In the genomic region with DNA sequence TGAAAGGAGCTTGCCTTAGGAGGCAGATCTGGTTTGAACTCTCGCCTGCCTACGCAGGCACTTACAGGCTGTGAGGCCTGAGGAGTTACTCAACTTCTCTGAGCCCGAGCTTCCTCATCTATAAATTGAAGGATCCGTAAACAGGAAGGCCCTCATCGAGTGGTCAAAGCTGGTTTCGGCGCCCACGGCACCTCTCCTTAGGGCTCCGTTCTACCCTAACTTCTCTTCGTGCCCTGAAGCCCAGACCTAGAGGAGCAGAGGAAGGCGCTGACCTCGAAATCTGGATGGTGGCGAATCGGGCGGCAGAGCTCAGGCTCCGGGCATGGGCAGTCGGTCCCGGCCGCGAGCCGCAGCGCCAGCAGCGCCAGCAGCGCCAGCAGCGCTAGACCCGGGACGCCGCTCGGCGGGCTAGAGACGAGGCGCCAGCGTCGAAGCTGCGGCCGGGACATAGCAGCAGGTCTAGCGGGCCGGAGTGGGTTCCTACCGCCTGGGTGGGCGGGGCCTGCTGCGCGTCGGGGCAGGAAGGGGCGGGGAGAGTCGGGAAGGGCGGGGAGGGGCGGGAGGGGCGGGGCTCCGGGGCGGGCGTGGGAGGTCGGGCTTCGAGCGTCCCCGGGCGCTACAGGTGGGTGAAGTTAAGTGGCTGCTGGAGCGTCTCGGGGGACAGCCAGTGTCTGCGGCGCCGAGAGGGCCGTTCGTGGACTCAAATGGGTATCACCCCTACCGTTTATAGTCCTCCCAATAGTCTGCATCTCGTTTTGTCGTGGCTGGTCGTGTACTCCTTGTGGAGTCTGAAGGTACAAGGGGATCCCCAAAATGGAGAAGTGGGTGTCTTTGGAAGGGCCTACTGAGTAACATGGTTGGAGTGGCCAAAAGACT, we compare ENCODE assay signal across 1 cellular context.
A peak's percentile ranks its signal among the peaks of the same experiment; 100 is the strongest.
TF ChIP-seq lines count a peak whose summit lies in the region.

A gene with protein sequence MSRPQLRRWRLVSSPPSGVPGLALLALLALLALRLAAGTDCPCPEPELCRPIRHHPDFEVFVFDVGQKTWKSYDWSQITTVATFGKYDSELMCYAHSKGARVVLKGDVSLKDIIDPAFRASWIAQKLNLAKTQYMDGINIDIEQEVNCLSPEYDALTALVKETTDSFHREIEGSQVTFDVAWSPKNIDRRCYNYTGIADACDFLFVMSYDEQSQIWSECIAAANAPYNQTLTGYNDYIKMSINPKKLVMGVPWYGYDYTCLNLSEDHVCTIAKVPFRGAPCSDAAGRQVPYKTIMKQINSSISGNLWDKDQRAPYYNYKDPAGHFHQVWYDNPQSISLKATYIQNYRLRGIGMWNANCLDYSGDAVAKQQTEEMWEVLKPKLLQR (minus strand): TSS at position 474 of the 876 bp plus-strand sequence. CDS start 25 bp downstream, at position 449.

TF ChIP-seq in WTC11, 78 proteins besides CTCF, POLR2A, EP300 and RAD21 (continued from another document and continues in another):
- TF ChIP-seq, protein P1, sequence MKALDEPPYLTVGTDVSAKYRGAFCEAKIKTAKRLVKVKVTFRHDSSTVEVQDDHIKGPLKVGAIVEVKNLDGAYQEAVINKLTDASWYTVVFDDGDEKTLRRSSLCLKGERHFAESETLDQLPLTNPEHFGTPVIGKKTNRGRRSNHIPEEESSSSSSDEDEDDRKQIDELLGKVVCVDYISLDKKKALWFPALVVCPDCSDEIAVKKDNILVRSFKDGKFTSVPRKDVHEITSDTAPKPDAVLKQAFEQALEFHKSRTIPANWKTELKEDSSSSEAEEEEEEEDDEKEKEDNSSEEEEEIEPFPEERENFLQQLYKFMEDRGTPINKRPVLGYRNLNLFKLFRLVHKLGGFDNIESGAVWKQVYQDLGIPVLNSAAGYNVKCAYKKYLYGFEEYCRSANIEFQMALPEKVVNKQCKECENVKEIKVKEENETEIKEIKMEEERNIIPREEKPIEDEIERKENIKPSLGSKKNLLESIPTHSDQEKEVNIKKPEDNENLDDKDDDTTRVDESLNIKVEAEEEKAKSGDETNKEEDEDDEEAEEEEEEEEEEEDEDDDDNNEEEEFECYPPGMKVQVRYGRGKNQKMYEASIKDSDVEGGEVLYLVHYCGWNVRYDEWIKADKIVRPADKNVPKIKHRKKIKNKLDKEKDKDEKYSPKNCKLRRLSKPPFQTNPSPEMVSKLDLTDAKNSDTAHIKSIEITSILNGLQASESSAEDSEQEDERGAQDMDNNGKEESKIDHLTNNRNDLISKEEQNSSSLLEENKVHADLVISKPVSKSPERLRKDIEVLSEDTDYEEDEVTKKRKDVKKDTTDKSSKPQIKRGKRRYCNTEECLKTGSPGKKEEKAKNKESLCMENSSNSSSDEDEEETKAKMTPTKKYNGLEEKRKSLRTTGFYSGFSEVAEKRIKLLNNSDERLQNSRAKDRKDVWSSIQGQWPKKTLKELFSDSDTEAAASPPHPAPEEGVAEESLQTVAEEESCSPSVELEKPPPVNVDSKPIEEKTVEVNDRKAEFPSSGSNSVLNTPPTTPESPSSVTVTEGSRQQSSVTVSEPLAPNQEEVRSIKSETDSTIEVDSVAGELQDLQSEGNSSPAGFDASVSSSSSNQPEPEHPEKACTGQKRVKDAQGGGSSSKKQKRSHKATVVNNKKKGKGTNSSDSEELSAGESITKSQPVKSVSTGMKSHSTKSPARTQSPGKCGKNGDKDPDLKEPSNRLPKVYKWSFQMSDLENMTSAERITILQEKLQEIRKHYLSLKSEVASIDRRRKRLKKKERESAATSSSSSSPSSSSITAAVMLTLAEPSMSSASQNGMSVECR (CRISPR knock-in tag; IDR thresholded peaks at IDR 0.05; ENCODE audit: borderline replicate concordance): peak; percentile 83; the same call in 1 of the 2 replicates
- no peak for TF ChIP-seq GABPB1 (CRISPR knock-in tag; IDR thresholded peaks at IDR 0.05)
- TF ChIP-seq, protein P2, sequence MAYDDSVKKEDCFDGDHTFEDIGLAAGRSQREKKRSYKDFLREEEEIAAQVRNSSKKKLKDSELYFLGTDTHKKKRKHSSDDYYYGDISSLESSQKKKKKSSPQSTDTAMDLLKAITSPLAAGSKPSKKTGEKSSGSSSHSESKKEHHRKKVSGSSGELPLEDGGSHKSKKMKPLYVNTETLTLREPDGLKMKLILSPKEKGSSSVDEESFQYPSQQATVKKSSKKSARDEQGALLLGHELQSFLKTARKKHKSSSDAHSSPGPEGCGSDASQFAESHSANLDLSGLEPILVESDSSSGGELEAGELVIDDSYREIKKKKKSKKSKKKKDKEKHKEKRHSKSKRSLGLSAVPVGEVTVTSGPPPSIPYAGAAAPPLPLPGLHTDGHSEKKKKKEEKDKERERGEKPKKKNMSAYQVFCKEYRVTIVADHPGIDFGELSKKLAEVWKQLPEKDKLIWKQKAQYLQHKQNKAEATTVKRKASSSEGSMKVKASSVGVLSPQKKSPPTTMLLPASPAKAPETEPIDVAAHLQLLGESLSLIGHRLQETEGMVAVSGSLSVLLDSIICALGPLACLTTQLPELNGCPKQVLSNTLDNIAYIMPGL (CRISPR knock-in tag; IDR thresholded peaks at IDR 0.05): peak; percentile 58; the same call in 1 of the 2 replicates
- no peak for TF ChIP-seq ATF1 (CRISPR knock-in tag; IDR thresholded peaks at IDR 0.05)
- TF ChIP-seq, protein P3, sequence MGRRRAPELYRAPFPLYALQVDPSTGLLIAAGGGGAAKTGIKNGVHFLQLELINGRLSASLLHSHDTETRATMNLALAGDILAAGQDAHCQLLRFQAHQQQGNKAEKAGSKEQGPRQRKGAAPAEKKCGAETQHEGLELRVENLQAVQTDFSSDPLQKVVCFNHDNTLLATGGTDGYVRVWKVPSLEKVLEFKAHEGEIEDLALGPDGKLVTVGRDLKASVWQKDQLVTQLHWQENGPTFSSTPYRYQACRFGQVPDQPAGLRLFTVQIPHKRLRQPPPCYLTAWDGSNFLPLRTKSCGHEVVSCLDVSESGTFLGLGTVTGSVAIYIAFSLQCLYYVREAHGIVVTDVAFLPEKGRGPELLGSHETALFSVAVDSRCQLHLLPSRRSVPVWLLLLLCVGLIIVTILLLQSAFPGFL (CRISPR knock-in tag; IDR thresholded peaks at IDR 0.05; ENCODE audit: borderline replicate concordance): no peak
- no peak for TF ChIP-seq MXD4 (CRISPR knock-in tag; IDR thresholded peaks at IDR 0.05; ENCODE audit: borderline replicate concordance)
- TF ChIP-seq NFATC4 (CRISPR knock-in tag; IDR thresholded peaks at IDR 0.05): no peak
- TF ChIP-seq, protein P4, sequence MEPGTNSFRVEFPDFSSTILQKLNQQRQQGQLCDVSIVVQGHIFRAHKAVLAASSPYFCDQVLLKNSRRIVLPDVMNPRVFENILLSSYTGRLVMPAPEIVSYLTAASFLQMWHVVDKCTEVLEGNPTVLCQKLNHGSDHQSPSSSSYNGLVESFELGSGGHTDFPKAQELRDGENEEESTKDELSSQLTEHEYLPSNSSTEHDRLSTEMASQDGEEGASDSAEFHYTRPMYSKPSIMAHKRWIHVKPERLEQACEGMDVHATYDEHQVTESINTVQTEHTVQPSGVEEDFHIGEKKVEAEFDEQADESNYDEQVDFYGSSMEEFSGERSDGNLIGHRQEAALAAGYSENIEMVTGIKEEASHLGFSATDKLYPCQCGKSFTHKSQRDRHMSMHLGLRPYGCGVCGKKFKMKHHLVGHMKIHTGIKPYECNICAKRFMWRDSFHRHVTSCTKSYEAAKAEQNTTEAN (CRISPR knock-in tag; IDR thresholded peaks at IDR 0.05): no peak
- TF ChIP-seq, protein P5, sequence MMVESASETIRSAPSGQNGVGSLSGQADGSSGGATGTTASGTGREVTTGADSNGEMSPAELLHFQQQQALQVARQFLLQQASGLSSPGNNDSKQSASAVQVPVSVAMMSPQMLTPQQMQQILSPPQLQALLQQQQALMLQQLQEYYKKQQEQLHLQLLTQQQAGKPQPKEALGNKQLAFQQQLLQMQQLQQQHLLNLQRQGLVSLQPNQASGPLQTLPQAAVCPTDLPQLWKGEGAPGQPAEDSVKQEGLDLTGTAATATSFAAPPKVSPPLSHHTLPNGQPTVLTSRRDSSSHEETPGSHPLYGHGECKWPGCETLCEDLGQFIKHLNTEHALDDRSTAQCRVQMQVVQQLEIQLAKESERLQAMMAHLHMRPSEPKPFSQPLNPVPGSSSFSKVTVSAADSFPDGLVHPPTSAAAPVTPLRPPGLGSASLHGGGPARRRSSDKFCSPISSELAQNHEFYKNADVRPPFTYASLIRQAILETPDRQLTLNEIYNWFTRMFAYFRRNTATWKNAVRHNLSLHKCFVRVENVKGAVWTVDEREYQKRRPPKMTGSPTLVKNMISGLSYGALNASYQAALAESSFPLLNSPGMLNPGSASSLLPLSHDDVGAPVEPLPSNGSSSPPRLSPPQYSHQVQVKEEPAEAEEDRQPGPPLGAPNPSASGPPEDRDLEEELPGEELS (CRISPR knock-in tag; IDR thresholded peaks at IDR 0.05): peak; percentile 60; the same call in 1 of the 2 replicates
- TF ChIP-seq, protein P6, sequence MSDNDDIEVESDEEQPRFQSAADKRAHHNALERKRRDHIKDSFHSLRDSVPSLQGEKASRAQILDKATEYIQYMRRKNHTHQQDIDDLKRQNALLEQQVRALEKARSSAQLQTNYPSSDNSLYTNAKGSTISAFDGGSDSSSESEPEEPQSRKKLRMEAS (CRISPR knock-in tag; IDR thresholded peaks at IDR 0.05): peak; percentile 89
- no peak for TF ChIP-seq NR1H2 (CRISPR knock-in tag; IDR thresholded peaks at IDR 0.05)
- peak; percentile 71; the same call in 1 of the 2 replicates for TF ChIP-seq TP53 (CRISPR knock-in tag; IDR thresholded peaks at IDR 0.05)
- TF ChIP-seq ZBTB21 (CRISPR knock-in tag; IDR thresholded peaks at IDR 0.05; ENCODE audit: borderline replicate concordance): peak; percentile 77; the same call in 1 of the 2 replicates
- 0 out of 2 replicates have a peak, but pooled peaks have one; percentile 4 for TF ChIP-seq KAT7 (CRISPR knock-in tag; IDR thresholded peaks at IDR 0.05; ENCODE audit: borderline replicate concordance)
- no peak for TF ChIP-seq ZNF219 (CRISPR knock-in tag; IDR thresholded peaks at IDR 0.05; ENCODE audit: borderline replicate concordance)
- TF ChIP-seq, protein P7, sequence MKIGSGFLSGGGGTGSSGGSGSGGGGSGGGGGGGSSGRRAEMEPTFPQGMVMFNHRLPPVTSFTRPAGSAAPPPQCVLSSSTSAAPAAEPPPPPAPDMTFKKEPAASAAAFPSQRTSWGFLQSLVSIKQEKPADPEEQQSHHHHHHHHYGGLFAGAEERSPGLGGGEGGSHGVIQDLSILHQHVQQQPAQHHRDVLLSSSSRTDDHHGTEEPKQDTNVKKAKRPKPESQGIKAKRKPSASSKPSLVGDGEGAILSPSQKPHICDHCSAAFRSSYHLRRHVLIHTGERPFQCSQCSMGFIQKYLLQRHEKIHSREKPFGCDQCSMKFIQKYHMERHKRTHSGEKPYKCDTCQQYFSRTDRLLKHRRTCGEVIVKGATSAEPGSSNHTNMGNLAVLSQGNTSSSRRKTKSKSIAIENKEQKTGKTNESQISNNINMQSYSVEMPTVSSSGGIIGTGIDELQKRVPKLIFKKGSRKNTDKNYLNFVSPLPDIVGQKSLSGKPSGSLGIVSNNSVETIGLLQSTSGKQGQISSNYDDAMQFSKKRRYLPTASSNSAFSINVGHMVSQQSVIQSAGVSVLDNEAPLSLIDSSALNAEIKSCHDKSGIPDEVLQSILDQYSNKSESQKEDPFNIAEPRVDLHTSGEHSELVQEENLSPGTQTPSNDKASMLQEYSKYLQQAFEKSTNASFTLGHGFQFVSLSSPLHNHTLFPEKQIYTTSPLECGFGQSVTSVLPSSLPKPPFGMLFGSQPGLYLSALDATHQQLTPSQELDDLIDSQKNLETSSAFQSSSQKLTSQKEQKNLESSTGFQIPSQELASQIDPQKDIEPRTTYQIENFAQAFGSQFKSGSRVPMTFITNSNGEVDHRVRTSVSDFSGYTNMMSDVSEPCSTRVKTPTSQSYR (CRISPR knock-in tag; IDR thresholded peaks at IDR 0.05): no peak
- peak; percentile 68; the same call in 1 of the 2 replicates for TF ChIP-seq FOXK1 (CRISPR knock-in tag; IDR thresholded peaks at IDR 0.05)
- TF ChIP-seq, protein P8, sequence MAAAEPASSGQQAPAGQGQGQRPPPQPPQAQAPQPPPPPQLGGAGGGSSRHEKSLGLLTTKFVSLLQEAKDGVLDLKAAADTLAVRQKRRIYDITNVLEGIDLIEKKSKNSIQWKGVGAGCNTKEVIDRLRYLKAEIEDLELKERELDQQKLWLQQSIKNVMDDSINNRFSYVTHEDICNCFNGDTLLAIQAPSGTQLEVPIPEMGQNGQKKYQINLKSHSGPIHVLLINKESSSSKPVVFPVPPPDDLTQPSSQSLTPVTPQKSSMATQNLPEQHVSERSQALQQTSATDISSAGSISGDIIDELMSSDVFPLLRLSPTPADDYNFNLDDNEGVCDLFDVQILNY (CRISPR knock-in tag; IDR thresholded peaks at IDR 0.05): 0 out of 2 replicates have a peak, but pooled peaks have one; percentile 53
- TF ChIP-seq, protein P9, sequence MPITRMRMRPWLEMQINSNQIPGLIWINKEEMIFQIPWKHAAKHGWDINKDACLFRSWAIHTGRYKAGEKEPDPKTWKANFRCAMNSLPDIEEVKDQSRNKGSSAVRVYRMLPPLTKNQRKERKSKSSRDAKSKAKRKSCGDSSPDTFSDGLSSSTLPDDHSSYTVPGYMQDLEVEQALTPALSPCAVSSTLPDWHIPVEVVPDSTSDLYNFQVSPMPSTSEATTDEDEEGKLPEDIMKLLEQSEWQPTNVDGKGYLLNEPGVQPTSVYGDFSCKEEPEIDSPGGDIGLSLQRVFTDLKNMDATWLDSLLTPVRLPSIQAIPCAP (CRISPR knock-in tag; IDR thresholded peaks at IDR 0.05): no peak
- TF ChIP-seq, protein P10, sequence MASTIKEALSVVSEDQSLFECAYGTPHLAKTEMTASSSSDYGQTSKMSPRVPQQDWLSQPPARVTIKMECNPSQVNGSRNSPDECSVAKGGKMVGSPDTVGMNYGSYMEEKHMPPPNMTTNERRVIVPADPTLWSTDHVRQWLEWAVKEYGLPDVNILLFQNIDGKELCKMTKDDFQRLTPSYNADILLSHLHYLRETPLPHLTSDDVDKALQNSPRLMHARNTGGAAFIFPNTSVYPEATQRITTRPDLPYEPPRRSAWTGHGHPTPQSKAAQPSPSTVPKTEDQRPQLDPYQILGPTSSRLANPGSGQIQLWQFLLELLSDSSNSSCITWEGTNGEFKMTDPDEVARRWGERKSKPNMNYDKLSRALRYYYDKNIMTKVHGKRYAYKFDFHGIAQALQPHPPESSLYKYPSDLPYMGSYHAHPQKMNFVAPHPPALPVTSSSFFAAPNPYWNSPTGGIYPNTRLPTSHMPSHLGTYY (CRISPR knock-in tag; IDR thresholded peaks at IDR 0.05): 0 out of 2 replicates have a peak, but pooled peaks have one; percentile 17
- peak; percentile 99 for TF ChIP-seq ZNF121 (CRISPR knock-in tag; IDR thresholded peaks at IDR 0.05)
- TF ChIP-seq PRRX2 (CRISPR knock-in tag; IDR thresholded peaks at IDR 0.05): no peak
- peak; percentile 28; the same call in 1 of the 2 replicates for TF ChIP-seq RELA (CRISPR knock-in tag; IDR thresholded peaks at IDR 0.05; ENCODE audit: borderline replicate concordance)
- TF ChIP-seq, protein P11, sequence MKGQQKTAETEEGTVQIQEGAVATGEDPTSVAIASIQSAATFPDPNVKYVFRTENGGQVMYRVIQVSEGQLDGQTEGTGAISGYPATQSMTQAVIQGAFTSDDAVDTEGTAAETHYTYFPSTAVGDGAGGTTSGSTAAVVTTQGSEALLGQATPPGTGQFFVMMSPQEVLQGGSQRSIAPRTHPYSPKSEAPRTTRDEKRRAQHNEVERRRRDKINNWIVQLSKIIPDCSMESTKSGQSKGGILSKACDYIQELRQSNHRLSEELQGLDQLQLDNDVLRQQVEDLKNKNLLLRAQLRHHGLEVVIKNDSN (CRISPR knock-in tag; IDR thresholded peaks at IDR 0.05): 0 out of 2 replicates have a peak, but pooled peaks have one; percentile 30
- TF ChIP-seq, protein P12, sequence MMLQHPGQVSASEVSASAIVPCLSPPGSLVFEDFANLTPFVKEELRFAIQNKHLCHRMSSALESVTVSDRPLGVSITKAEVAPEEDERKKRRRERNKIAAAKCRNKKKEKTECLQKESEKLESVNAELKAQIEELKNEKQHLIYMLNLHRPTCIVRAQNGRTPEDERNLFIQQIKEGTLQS (CRISPR knock-in tag; conservative IDR thresholded peaks at IDR 0.05): no peak
- no peak for TF ChIP-seq NR2C2 (CRISPR knock-in tag; IDR thresholded peaks at IDR 0.05)
